22 cellular contexts compared by ENCODE assay signal in the genomic region with DNA sequence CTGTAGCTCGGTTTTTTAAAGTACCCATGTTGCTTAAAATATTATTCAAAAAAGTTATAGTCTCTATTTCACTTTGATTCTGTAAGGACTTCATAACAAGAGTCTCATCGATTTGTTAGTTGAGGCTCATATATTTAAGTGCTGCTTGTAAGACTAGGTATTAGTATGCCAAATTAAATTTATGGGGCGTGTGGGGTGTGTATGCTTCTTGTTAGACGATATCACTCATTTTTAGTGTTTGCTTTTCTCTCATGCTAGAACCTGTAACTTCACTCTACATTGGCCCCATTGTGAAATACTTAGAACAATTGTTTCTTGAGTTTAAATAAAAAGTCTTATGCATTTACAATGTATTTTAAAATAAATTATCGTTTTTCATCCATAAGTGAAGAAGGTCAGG.
"Had no signal": no experiment of that assay in that cellular context is flagged by ENCODE, and none has a peak within 500 bp of the region (broad histone marks: within the 10 kb centered on the region; RNA-seq: fewer than 3 reads in every experiment).

No MANE protein-coding gene starts in this region.

- H3K36me3 ChIP-seq: heart right ventricle, left ventricle myocardium inferior, neural progenitor cell, neutrophil, ovary, tibial nerve, uterus had no signal

- DNase-seq: heart right ventricle; kidney glomerular epithelial cell; left cardiac atrium; left ventricle myocardium inferior; naive B cell; natural killer cell; nephron progenitor cell; occipital lobe; ovary; retina; right cardiac atrium; stimulated activated CD4-positive, alpha-beta T cell treated with anti-CD3 and anti-CD28 coated beads, Interleukin-4, amount 100 ng/mL, for 24 hours; stimulated activated naive CD4-positive, alpha-beta T cell; uterus had no signal

- H3K4me3 ChIP-seq: heart right ventricle, hepatocyte, left ventricle myocardium inferior, lung, neural progenitor cell, ovary, skin epidermis, tibial nerve, uterus had no signal

- ATAC-seq: heart right ventricle; left cardiac atrium; natural killer cell; right cardiac atrium; sciatic nerve; stimulated activated effector memory CD8-positive, alpha-beta T cell treated with anti-CD3 and anti-CD28 coated beads, Interleukin-12 subunit alpha, Interleukin-12 subunit beta, amount 100 ng/mL, for 72 hours had no signal

- H3K27ac ChIP-seq: heart right ventricle, hepatocyte, left ventricle myocardium inferior, neural progenitor cell, neutrophil, ovary, skin epidermis, tibial nerve, uterus had no signal

- H3K4me1 ChIP-seq: heart right ventricle, left ventricle myocardium inferior, tibial nerve, uterus had no signal

- H3K9me3 ChIP-seq: left ventricle myocardium inferior, neutrophil, ovary, tibial nerve, uterus had no signal

- H3K27me3 ChIP-seq: heart right ventricle, hepatocyte, neural progenitor cell, neutrophil, ovary, tibial nerve, uterus had no signal
